1 cellular context compared by ENCODE assay signal in the genomic region with DNA sequence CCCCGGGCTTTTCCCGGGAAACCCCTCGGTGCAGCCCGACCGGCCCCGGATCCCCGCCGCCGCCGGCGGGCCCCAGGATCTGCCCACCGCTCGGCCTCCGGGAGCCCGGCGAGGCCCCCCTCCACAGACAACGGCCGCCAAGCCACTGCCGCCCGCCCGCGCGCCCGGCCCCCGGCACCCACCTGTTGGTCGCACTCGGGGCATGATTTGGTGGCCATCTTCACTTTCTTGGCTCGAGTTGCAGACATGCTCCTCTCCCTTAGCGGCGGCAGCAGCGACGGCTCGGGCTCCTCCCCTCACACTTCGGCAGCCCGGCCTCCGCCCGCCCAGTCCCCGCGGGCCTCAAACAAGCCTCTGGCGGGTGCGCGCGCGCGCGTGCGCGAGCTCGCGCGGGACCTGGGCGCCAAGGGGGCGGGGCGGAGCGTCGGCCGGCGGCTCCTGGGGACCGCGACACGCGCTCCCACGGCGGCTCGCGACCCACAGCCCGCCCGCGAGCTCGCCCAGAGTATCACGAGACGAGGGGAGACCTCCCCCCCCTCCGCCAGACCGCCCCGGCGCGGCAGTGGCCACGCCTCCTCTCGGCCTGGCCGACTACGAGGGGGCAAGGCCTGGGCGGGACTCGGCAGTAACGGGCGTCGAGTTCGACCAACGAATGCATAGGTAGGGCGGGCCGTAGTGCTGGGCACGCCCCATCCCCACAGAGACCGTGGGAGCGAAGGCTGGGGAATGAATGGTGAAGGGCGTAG.
TF ChIP-seq lines count a peak whose summit lies in the region.

A gene with protein sequence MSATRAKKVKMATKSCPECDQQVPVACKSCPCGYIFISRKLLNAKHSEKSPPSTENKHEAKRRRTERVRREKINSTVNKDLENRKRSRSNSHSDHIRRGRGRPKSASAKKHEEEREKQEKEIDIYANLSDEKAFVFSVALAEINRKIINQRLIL (minus strand): TSS at position 279 of the 746 bp plus-strand sequence. CDS start 31 bp downstream, at position 248.

TF ChIP-seq in A549, 52 proteins besides CTCF, POLR2A, EP300 and RAD21 (continued from another document):
- no peak for TF ChIP-seq USF2 (IDR thresholded peaks at IDR 0.05)
- no peak for TF ChIP-seq NPAS2 (CRISPR knock-in tag; IDR thresholded peaks at IDR 0.05; ENCODE audit: borderline replicate concordance)
- TF ChIP-seq SMC3 (IDR thresholded peaks at IDR 0.05), result no peak
- no peak for TF ChIP-seq ZFP36 (IDR thresholded peaks at IDR 0.05; ENCODE audit: borderline replicate concordance, partially characterized antibody)
- TF ChIP-seq HES2 (IDR thresholded peaks at IDR 0.05), result no peak
- peak; percentile 48; the same call in 1 of the 2 replicates for TF ChIP-seq MYC (IDR thresholded peaks at IDR 0.05; ENCODE audit: borderline replicate concordance, low read length)
- TF ChIP-seq SREBF2 (IDR thresholded peaks at IDR 0.05), result no peak
- TF ChIP-seq KDM5A (IDR thresholded peaks at IDR 0.05), result peak; percentile 48; the same call in 1 of the 2 replicates
- TF ChIP-seq PBX3 (IDR thresholded peaks at IDR 0.05), result 0 out of 2 replicates have a peak, but pooled peaks have one; percentile 48
- no peak for TF ChIP-seq HEYL (CRISPR knock-in tag; IDR thresholded peaks at IDR 0.05)
- TF ChIP-seq CEBPB (IDR thresholded peaks at IDR 0.05), result no peak
- TF ChIP-seq BCL3 (IDR thresholded peaks at IDR 0.05), result no peak
